11 cellular contexts compared by ENCODE assay signal in genomic region chr20:11687546-11688292, GRCh38.
DNase-seq lines count a peak whose midpoint lies in the region; ATAC-seq, FAIRE-seq and TF ChIP-seq lines count a peak whose summit lies in the region.
"Had no signal": no experiment of that assay in that cellular context is flagged by ENCODE, and none has a peak within 500 bp of the region (broad histone marks: within the 10 kb centered on the region; RNA-seq: fewer than 3 reads in every experiment).

No MANE protein-coding gene starts in this region.

- H3K4me1 Mint-ChIP-seq in activated T-helper 1 cell treated with anti-CD3 and anti-CD28 coated beads, Interleukin-12 subunit alpha, Interleukin-12 subunit beta, Interleukin-2, Interleukin-4 antibody, amounts not matched to agents 30 ng/mL and 10 ng/mL and 1 ng/mL, durations not matched to agents 14 hours and 24 hours and 36 hours (ENCODE audit: low read depth) = no peaks in the 10 kb centered on the region
- H3K4me1 Mint-ChIP-seq: stimulated activated effector memory CD8-positive, alpha-beta T cell treated with anti-CD3 and anti-CD28 coated beads, Interleukin-12 subunit alpha, Interleukin-12 subunit beta, amount 100 ng/mL, for 72 hours had no signal

- intact Hi-C loops in left colon (cut with DNase I, micrococcal nuclease) = no loop called here
- intact Hi-C loops in activated T-helper 1 cell treated with anti-CD3 and anti-CD28 coated beads, Interleukin-12 subunit alpha, Interleukin-12 subunit beta, Interleukin-2, Interleukin-4 antibody, amounts not matched to agents 30 ng/mL and 10 ng/mL and 1 ng/mL, durations not matched to agents 14 hours and 24 hours and 36 hours (cut with micrococcal nuclease) = no loop called here
- intact Hi-C loops in heart left ventricle (cut with DNase I) = loop anchor here in 2 of 10 donors (5.0 to 10.0 kb wide), 2 partner anchors 235 to 697 kb away; no protein-coding TSS in a partner anchor

- no peak overlapping the region for H3K27ac Mint-ChIP-seq in activated T-helper 1 cell treated with anti-CD3 and anti-CD28 coated beads, Interleukin-12 subunit alpha, Interleukin-12 subunit beta, Interleukin-2, Interleukin-4 antibody, amounts not matched to agents 30 ng/mL and 10 ng/mL and 1 ng/mL, durations not matched to agents 14 hours and 24 hours and 36 hours
- H3K27ac Mint-ChIP-seq: stimulated activated effector memory CD8-positive, alpha-beta T cell treated with anti-CD3 and anti-CD28 coated beads, Interleukin-12 subunit alpha, Interleukin-12 subunit beta, amount 100 ng/mL, for 72 hours had no signal

- no peaks in the 10 kb centered on the region for H3K36me3 Mint-ChIP-seq in activated T-helper 1 cell treated with anti-CD3 and anti-CD28 coated beads, Interleukin-12 subunit alpha, Interleukin-12 subunit beta, Interleukin-2, Interleukin-4 antibody, amounts not matched to agents 30 ng/mL and 10 ng/mL and 1 ng/mL, durations not matched to agents 14 hours and 24 hours and 36 hours (ENCODE audit: low read depth)
- H3K36me3 Mint-ChIP-seq: stimulated activated effector memory CD8-positive, alpha-beta T cell treated with anti-CD3 and anti-CD28 coated beads, Interleukin-12 subunit alpha, Interleukin-12 subunit beta, amount 100 ng/mL, for 72 hours had no signal

- ATAC-seq in left colon (peak; percentile 95), heart left ventricle (no peak), GM19452 (IDR thresholded peaks at IDR 0.05; ENCODE audit: unreplicated experiment) (no peak)
- ATAC-seq: stimulated activated effector memory CD8-positive, alpha-beta T cell treated with anti-CD3 and anti-CD28 coated beads, Interleukin-12 subunit alpha, Interleukin-12 subunit beta, amount 100 ng/mL, for 72 hours had no signal

- peaks cover under 1% of the 10 kb centered on the region for H3K9me3 Mint-ChIP-seq in activated T-helper 1 cell treated with anti-CD3 and anti-CD28 coated beads, Interleukin-12 subunit alpha, Interleukin-12 subunit beta, Interleukin-2, Interleukin-4 antibody, amounts not matched to agents 30 ng/mL and 10 ng/mL and 1 ng/mL, durations not matched to agents 14 hours and 24 hours and 36 hours

- WGBS in small intestine, 3 donors = 16 to 53% (median 28%) methylated on average over 7 of the region's 7 CpGs
- 72 to 84% (median 75%) methylated on average over 7 of the region's 7 CpGs for WGBS in heart left ventricle, 4 donors

- H3K27me3 ChIP-seq in small intestine (ENCODE audit: control insufficient read depth in 2 of 2, insufficient read depth in 2 of 2, low read length in 2 of 2) (no peaks in the 10 kb centered on the region), heart left ventricle (peaks cover 0 to 3% (median 0%) of the 10 kb centered on the region in 9 donors)

- H3K9me3 ChIP-seq in small intestine (ENCODE audit: control insufficient read depth, low read depth) (no peaks in the 10 kb centered on the region), heart left ventricle (no peaks in the 10 kb centered on the region)

- H3K4me3 Mint-ChIP-seq in activated T-helper 1 cell treated with anti-CD3 and anti-CD28 coated beads, Interleukin-12 subunit alpha, Interleukin-12 subunit beta, Interleukin-2, Interleukin-4 antibody, amounts not matched to agents 30 ng/mL and 10 ng/mL and 1 ng/mL, durations not matched to agents 14 hours and 24 hours and 36 hours = no peak overlapping the region
- H3K4me3 Mint-ChIP-seq: stimulated activated effector memory CD8-positive, alpha-beta T cell treated with anti-CD3 and anti-CD28 coated beads, Interleukin-12 subunit alpha, Interleukin-12 subunit beta, amount 100 ng/mL, for 72 hours had no signal

- no peaks in the 10 kb centered on the region for H3K36me3 ChIP-seq in small intestine (ENCODE audit: control insufficient read depth in 2 of 2, insufficient read depth in 2 of 2, low read length in 2 of 2)
- H3K36me3 ChIP-seq in heart left ventricle = no peaks in the 10 kb centered on the region

- peaks cover 0 to 6% of the 10 kb centered on the region in 2 donors for H3K4me1 ChIP-seq in small intestine (ENCODE audit: control insufficient read depth in 2 of 2, insufficient read depth in 1 of 2, low read depth in 1 of 2, low read length in 1 of 2)
- H3K4me1 ChIP-seq in heart left ventricle = peaks cover 0 to 15% (median 5%) of the 10 kb centered on the region in 12 donors

- H3K27me3 Mint-ChIP-seq in activated T-helper 1 cell treated with anti-CD3 and anti-CD28 coated beads, Interleukin-12 subunit alpha, Interleukin-12 subunit beta, Interleukin-2, Interleukin-4 antibody, amounts not matched to agents 30 ng/mL and 10 ng/mL and 1 ng/mL, durations not matched to agents 14 hours and 24 hours and 36 hours (ENCODE audit: insufficient read depth) = peaks cover 8% of the 10 kb centered on the region

- DNase-seq in HuH-7 (ENCODE audit: low spot score) (peak; percentile 83), left colon (no peak), small intestine (peak; percentile 62), heart left ventricle (no peak)
- DNase-seq in activated T-helper 1 cell treated with anti-CD3 and anti-CD28 coated beads, Interleukin-12 subunit alpha, Interleukin-12 subunit beta, Interleukin-2, Interleukin-4 antibody, amounts not matched to agents 30 ng/mL and 10 ng/mL and 1 ng/mL, durations not matched to agents 14 hours and 24 hours and 36 hours (ENCODE audit: low spot score) = no peak
- DNase-seq: DMS 273 treated with DMSO at 0.1 percent for 48 hours, MV-4-11 had no signal

- no peak for TF ChIP-seq CTCF in heart left ventricle (IDR thresholded peaks at IDR 0.05)

- H3K27ac ChIP-seq in angular gyrus (ENCODE audit: low read depth, low read length) (peak overlapping the region; percentile 52), small intestine (ENCODE audit: low read depth in 1 of 2, low read length in 1 of 2) (peak overlapping the region in 1 of 2 donors; percentile 11), heart left ventricle (no peak overlapping the region)

- FAIRE-seq in small intestine (lab: Jason Lieb, UNC) = no peak
- FAIRE-seq: GM12891 had no signal

- no peak for TF ChIP-seq POLR2A in heart left ventricle (IDR thresholded peaks at IDR 0.05)

- H3K4me3 ChIP-seq in small intestine (ENCODE audit: low read depth in 1 of 2, low read length in 2 of 2) = no peak overlapping the region
- no peak overlapping the region for H3K4me3 ChIP-seq in heart left ventricle

Comparison
In these comparisons a context has a peak if more than half of its experiments do, and no peak if none do; other contexts are left out.
1. DNase-seq: peak in HuH-7 (single experiment) and small intestine (single experiment); none in left colon (0 of 2), activated T-helper 1 cell treated with anti-CD3 and anti-CD28 coated beads, Interleukin-12 subunit alpha, Interleukin-12 subunit beta, Interleukin-2, Interleukin-4 antibody, amounts not matched to agents 30 ng/mL and 10 ng/mL and 1 ng/mL, durations not matched to agents 14 hours and 24 hours and 36 hours (single experiment) and heart left ventricle (0 of 5).